Comparison of ENCODE assay signal across 1 cellular context in genomic region chr17:49998836-49999511, GRCh38.
TF ChIP-seq lines count a peak whose summit lies in the region.

No MANE protein-coding gene starts in this region.

TF ChIP-seq in H1, 55 proteins besides CTCF, POLR2A, EP300 and RAD21:
- no peak for TF ChIP-seq CBX8 (IDR thresholded peaks at IDR 0.05; ENCODE audit: borderline replicate concordance, low read depth, low read length)
- no peak for TF ChIP-seq TCF12 (IDR thresholded peaks at IDR 0.05; ENCODE audit: low read depth, low read length)
- TF ChIP-seq MAX (IDR thresholded peaks at IDR 0.05), result no peak
- TF ChIP-seq USF2 (IDR thresholded peaks at IDR 0.05; ENCODE audit: low read length), result no peak
- TF ChIP-seq HDAC2 (IDR thresholded peaks at IDR 0.05; ENCODE audit: borderline replicate concordance in 1 of 2, low read depth in 2 of 2, low read length in 2 of 2), result no peak
- TF ChIP-seq CHD7 (IDR thresholded peaks at IDR 0.05; ENCODE audit: insufficient replicate concordance, low read length), result no peak
- no peak for TF ChIP-seq ATF2 (IDR thresholded peaks at IDR 0.05; ENCODE audit: low read length)
- TF ChIP-seq CEBPB (IDR thresholded peaks at IDR 0.05; ENCODE audit: low read depth, low read length), result no peak
- TF ChIP-seq TAF1 (IDR thresholded peaks at IDR 0.05; ENCODE audit: low read depth, low read length), result no peak
- TF ChIP-seq TBP (IDR thresholded peaks at IDR 0.05; ENCODE audit: low read depth, low read length), result no peak
- no peak for TF ChIP-seq NANOG (IDR thresholded peaks at IDR 0.05; ENCODE audit: insufficient read depth, low read depth, low read length, poor library complexity, severe bottlenecking)
- no peak for TF ChIP-seq RXRA (IDR thresholded peaks at IDR 0.05; ENCODE audit: insufficient read depth, low read depth, low read length)
- TF ChIP-seq CBX5 (IDR thresholded peaks at IDR 0.05; ENCODE audit: low read depth, low read length), result no peak
- no peak for TF ChIP-seq KDM1A (IDR thresholded peaks at IDR 0.05; ENCODE audit: borderline replicate concordance, low read length)
- TF ChIP-seq RBBP5 (IDR thresholded peaks at IDR 0.05; ENCODE audit: borderline replicate concordance, low read depth, low read length), result no peak
- TF ChIP-seq SIX5 (IDR thresholded peaks at IDR 0.05; ENCODE audit: low read depth, low read length), result no peak
- TF ChIP-seq KDM4A (IDR thresholded peaks at IDR 0.05; ENCODE audit: low read depth, low read length, severe bottlenecking), result no peak
- TF ChIP-seq ZNF274 (IDR thresholded peaks at IDR 0.05; ENCODE audit: borderline replicate concordance, extremely low read depth, low read length), result no peak
- no peak for TF ChIP-seq CREB1 (IDR thresholded peaks at IDR 0.05)
